8 cellular contexts compared by ENCODE assay signal in genomic region chr19:46661735-46662592, GRCh38. TPM values are rescaled to one million over a fixed set of nuclear protein-coding genes. Genes with fewer than 3 reads are reported as not detected.
A peak's percentile ranks its signal among the peaks of the same experiment; 100 is the strongest.
DNase-seq lines count a peak whose midpoint lies in the region; ATAC-seq, FAIRE-seq and TF ChIP-seq lines count a peak whose summit lies in the region.

No MANE protein-coding gene starts in this region.

- H3K4me3 ChIP-seq in HUES64 (ENCODE audit: low read length), result peak overlapping the region; percentile 38

- H3K36me3 ChIP-seq in HUES64 (ENCODE audit: insufficient read depth, low read length), result no peaks in the 10 kb centered on the region

- peaks cover 25% of the 10 kb centered on the region for H3K27me3 ChIP-seq in HUES64 (ENCODE audit: insufficient read depth, low read length)

- H3K27ac ChIP-seq in HUES64 (ENCODE audit: low read depth, low read length), result no peak overlapping the region; the same call in 1 of the 2 replicates

- H3K27me3 Mint-ChIP-seq in endothelial cell (ENCODE audit: unreplicated experiment), result peaks cover 7% of the 10 kb centered on the region

- DNase-seq in D721Med (ENCODE audit: insufficient read length, low spot score) (no peak), NOMO-1 treated with dmso at 0.1 percent for 144 hours (lab: John Stamatoyannopoulos, UW; ENCODE audit: unreplicated experiment) (peak; percentile 73), endothelial cell (ENCODE audit: low spot score) (peak; percentile 78), midbrain (lab: John Stamatoyannopoulos, UW) (peak; percentile 95)
- peak; percentile 83 for DNase-seq in activated CD8-positive, alpha-beta memory T cell treated with anti-CD3 and anti-CD28 coated beads, Interleukin-2, amount 50 U/mL, for 48 hours
- DNase-seq in stimulated activated CD8-positive, alpha-beta memory T cell treated with anti-CD3 and anti-CD28 coated beads, Interleukin-15, amount 100 ng/mL, for 1 hour (ENCODE audit: low read depth), result peak; percentile 36

- 0 out of 2 replicates have a peak, but pooled peaks cover 3% of the 10 kb centered on the region for H3K4me1 ChIP-seq in HUES64 (ENCODE audit: insufficient read depth, low read length)

- peak overlapping the region; percentile 77 for H3K4me3 Mint-ChIP-seq in endothelial cell (ENCODE audit: unreplicated experiment)

- no peaks in the 10 kb centered on the region for H3K36me3 Mint-ChIP-seq in endothelial cell (ENCODE audit: low read depth, unreplicated experiment)

- peaks cover 11% of the 10 kb centered on the region for H3K4me1 Mint-ChIP-seq in endothelial cell (ENCODE audit: unreplicated experiment)

- TF ChIP-seq CTCF in D721Med (IDR thresholded peaks at IDR 0.05; ENCODE audit: insufficient read depth, missing control alignments), result peak; percentile 99
- peak; percentile 33 for TF ChIP-seq CTCF in endothelial cell (IDR thresholded peaks at IDR 0.05; ENCODE audit: unreplicated experiment)

- H3K9ac ChIP-seq in HUES64 (ENCODE audit: low read depth, low read length), result no peak overlapping the region

- WGBS in HUES64, result 12% methylated on average over 19 of the region's 19 CpGs

- no peak for ATAC-seq in GM21825 (IDR thresholded peaks at IDR 0.05; ENCODE audit: unreplicated experiment)

- peak overlapping the region; percentile 53 for H3K27ac Mint-ChIP-seq in endothelial cell (ENCODE audit: unreplicated experiment)

- no peaks in the 10 kb centered on the region for H3K9me3 ChIP-seq in HUES64 (ENCODE audit: insufficient read depth, low read depth, low read length)

- H3K9me3 Mint-ChIP-seq in endothelial cell (ENCODE audit: unreplicated experiment), result no peaks in the 10 kb centered on the region

- no peak for FAIRE-seq in D721Med (lab: Jason Lieb, UNC)

RNA-seq across cellular contexts. Expression of gene DACT3, which starts 1.0 kb away (rescaled TPM):
- 1.6 TPM for polyA plus RNA-seq in HUES64 (2013, experiment 1 of 2)
- polyA plus RNA-seq in HUES64 (2013, experiment 2 of 2), result 3.2 TPM
- 1.1 TPM for total RNA-seq in endothelial cell (ENCODE audit: unreplicated experiment)

RNA-seq across cellular contexts. Expression of gene GNG8, which starts 26.0 kb away (rescaled TPM):
- polyA plus RNA-seq in HUES64 (2013, experiment 1 of 2), result not detected
- polyA plus RNA-seq in HUES64 (2013, experiment 2 of 2), result not detected
- total RNA-seq in endothelial cell (ENCODE audit: unreplicated experiment), result not detected

RNA-seq across cellular contexts. Expression of gene PTGIR, which starts 37.1 kb away (rescaled TPM):
- polyA plus RNA-seq in HUES64 (2013, experiment 1 of 2), result not detected
- polyA plus RNA-seq in HUES64 (2013, experiment 2 of 2), result not detected
- not detected for total RNA-seq in endothelial cell (ENCODE audit: unreplicated experiment)

RNA-seq across cellular contexts. Expression of gene PRKD2, which starts 55.0 kb away (rescaled TPM):
- polyA plus RNA-seq in HUES64 (2013, experiment 1 of 2), result 27.3 TPM
- polyA plus RNA-seq in HUES64 (2013, experiment 2 of 2), result 27.3 TPM
- total RNA-seq in endothelial cell (ENCODE audit: unreplicated experiment), result 132 TPM
